9 cellular contexts compared by ENCODE assay signal in the genomic region with DNA sequence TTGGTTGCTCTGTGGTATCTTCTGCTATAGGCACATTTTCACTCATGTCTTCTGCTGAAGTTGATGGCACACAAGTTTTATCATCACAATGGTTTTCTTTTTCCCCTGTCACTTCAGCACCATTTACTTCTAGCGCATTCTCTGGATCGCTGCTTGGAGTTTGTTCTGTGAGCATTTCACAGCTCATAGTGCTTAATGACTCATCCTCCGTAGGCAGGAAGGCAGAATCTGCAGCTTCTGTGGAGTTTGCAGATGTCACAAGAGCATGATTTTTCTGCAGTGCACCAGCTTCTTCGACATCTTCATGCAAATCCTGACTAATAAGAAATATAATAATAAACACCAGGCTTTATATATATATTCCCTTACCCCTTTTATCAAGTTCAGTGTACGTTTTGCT.
DNase-seq lines count a peak whose midpoint lies in the region; ATAC-seq lines count a peak whose summit lies in the region.
"Had no signal": no experiment of that assay in that cellular context is flagged by ENCODE, and none has a peak within 500 bp of the region (broad histone marks: within the 10 kb centered on the region; RNA-seq: fewer than 3 reads in every experiment).

No MANE protein-coding gene starts in this region.

- in situ Hi-C loops in GM23248 (cut with MboI) = no loop called here

- peaks cover 11% of the 10 kb centered on the region; the same call in 1 of the 2 replicates for H3F3A ChIP-seq in GM23248 (ENCODE audit: insufficient read depth)

- H3K27me3 ChIP-seq in GM23248 (replicated peaks; ENCODE audit: insufficient read depth) (no peaks in the 10 kb centered on the region), adipocyte (replicated peaks; ENCODE audit: control insufficient read depth, insufficient read depth, low read length) (no peaks in the 10 kb centered on the region)

- H3K79me2 ChIP-seq in GM23248 (ENCODE audit: insufficient read depth) = no peaks in the 10 kb centered on the region

- H3K9ac ChIP-seq in GM23248 (no peak overlapping the region), adipocyte (ENCODE audit: low read length) (no peak overlapping the region)

- peak overlapping the region; percentile 42 for H3K4me2 ChIP-seq in GM23248 (ENCODE audit: unreplicated experiment)

- H4K20me1 ChIP-seq in GM23248 (ENCODE audit: insufficient read depth) = no peaks in the 10 kb centered on the region

- DNase-seq in GM23248 (peak; percentile 77), adipocyte (ENCODE audit: low read depth) (peak; percentile 54), foreskin melanocyte (peak; percentile 38), smooth muscle cell of the brain vasculature (ENCODE audit: low read depth, low spot score) (peak; percentile 9), RPMI8226 (no peak), KG1 (lab: John Stamatoyannopoulos, UW) (no peak)
- DNase-seq: NCI-H1694 treated with DMSO at 0.1 percent for 48 hours; stimulated activated naive CD4-positive, alpha-beta T cell had no signal

- H3K4me3 ChIP-seq in GM23248 = no peak overlapping the region
- no peak overlapping the region for H3K4me3 ChIP-seq in adipocyte (ENCODE audit: low read length)

- WGBS in GM23248 (ENCODE audit: low coverage in 1 of 2, low lambda C conversion rate in 2 of 2, missing lambda C conversion rate in 2 of 2), 2 experiments = 25 to 34% methylated on average over 5 of the region's 5 CpGs

- no peaks in the 10 kb centered on the region for H3K9me2 ChIP-seq in GM23248 (ENCODE audit: insufficient read depth)

- no peak overlapping the region for H2AFZ ChIP-seq in GM23248

- no peak for ATAC-seq in GM21515 (IDR thresholded peaks at IDR 0.05; ENCODE audit: unreplicated experiment)

- no peaks in the 10 kb centered on the region for H3K4me1 ChIP-seq in GM23248 (ENCODE audit: insufficient read depth)
- peaks cover 10% of the 10 kb centered on the region for H3K4me1 ChIP-seq in adipocyte (ENCODE audit: control insufficient read depth, insufficient read depth, low read length)

- H3K36me3 ChIP-seq in GM23248 (ENCODE audit: low read depth) (no peaks in the 10 kb centered on the region), adipocyte (ENCODE audit: control insufficient read depth, insufficient read depth, low read length, severe bottlenecking) (peaks cover 11% of the 10 kb centered on the region)

- H3K9me3 ChIP-seq in GM23248 (ENCODE audit: low read depth) = no peaks in the 10 kb centered on the region
- H3K9me3 ChIP-seq in adipocyte (ENCODE audit: control insufficient read depth, low read length) = no peaks in the 10 kb centered on the region

- H3K27ac ChIP-seq in GM23248 = no peak overlapping the region

Comparison
In these comparisons a context has a peak if more than half of its experiments do, and no peak if none do; other contexts are left out.
1. DNase-seq: peak in GM23248 (single experiment), adipocyte (single experiment), foreskin melanocyte (single experiment) and smooth muscle cell of the brain vasculature (single experiment); none in RPMI8226 (single experiment) and KG1 (single experiment).